8 cellular contexts compared by ENCODE assay signal in the genomic region with DNA sequence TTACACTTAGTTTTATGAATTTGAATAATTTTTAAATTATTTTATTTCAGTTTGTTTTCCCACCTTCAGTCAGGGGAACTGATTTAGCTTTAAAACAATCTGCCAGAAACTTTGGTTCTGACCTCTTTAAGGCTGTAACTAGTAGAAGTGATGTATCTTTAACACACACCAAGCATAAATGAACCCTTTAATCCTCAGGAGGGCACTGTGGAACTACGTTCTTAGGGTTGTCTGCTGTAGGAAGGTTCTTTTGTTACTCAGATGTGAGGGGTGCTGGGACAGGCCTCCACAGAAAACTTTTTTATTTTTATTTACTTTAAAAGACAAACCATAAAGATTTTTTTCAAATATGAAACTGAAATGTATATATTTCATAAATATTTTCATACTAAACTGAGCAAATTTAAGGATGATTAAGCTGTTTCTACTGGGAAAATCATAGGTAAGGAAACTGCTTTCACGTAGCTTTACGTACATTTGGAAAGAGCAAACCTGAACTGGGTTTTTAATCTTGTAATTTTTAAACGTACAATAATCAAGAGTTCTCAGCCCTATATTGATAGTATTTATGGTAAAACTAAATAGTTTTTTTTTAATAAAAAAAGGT. TPM values are rescaled to one million over a fixed set of nuclear protein-coding genes. Genes with fewer than 3 reads are reported as not detected.
DNase-seq lines count a peak whose midpoint lies in the region; ATAC-seq and TF ChIP-seq lines count a peak whose summit lies in the region.

No MANE protein-coding gene starts in this region.

- TF ChIP-seq RAD21 in Ishikawa (IDR thresholded peaks at IDR 0.05; ENCODE audit: low read depth) = peak; percentile 71

- CTCF ChIA-PET in activated naive CD4-positive, alpha-beta T cell treated with anti-CD3 and anti-CD28 coated beads for 36 hours (lab: Charles Lee) = interaction anchor here (0.6 kb wide), 1 partner anchor 493 kb away, joined by 3 read pairs; no protein-coding TSS in a partner anchor

- H3K27ac Mint-ChIP-seq in activated naive CD4-positive, alpha-beta T cell treated with anti-CD3 and anti-CD28 coated beads for 36 hours = no peak overlapping the region
- H3K27ac Mint-ChIP-seq in naive B cell = no peak overlapping the region

- intact Hi-C loops in activated naive CD4-positive, alpha-beta T cell treated with anti-CD3 and anti-CD28 coated beads for 36 hours (cut with micrococcal nuclease) = loop anchor here (2.0 to 10.0 kb wide), 5 partner anchors 951 to 1921 kb away; no protein-coding TSS in a partner anchor

- no peaks in the 10 kb centered on the region for H3K9me3 Mint-ChIP-seq in activated naive CD4-positive, alpha-beta T cell treated with anti-CD3 and anti-CD28 coated beads for 36 hours
- peaks cover 0 to 1% (median 0%) of the 10 kb centered on the region in 7 donors for H3K9me3 Mint-ChIP-seq in naive B cell

- ATAC-seq in naive B cell (ENCODE audit: low read depth in 2 of 2) = peak; percentile 33 to 52

- H3K4me3 Mint-ChIP-seq in activated naive CD4-positive, alpha-beta T cell treated with anti-CD3 and anti-CD28 coated beads for 36 hours = no peak overlapping the region
- no peak overlapping the region for H3K4me3 Mint-ChIP-seq in naive B cell

- TF ChIP-seq EP300 in Ishikawa (IDR thresholded peaks at IDR 0.05; ENCODE audit: borderline replicate concordance) = no peak

- peak; percentile 23 for DNase-seq in activated naive CD4-positive, alpha-beta T cell treated with anti-CD3 and anti-CD28 coated beads for 36 hours
- no peak for DNase-seq in activated naive CD4-positive, alpha-beta T cell treated with Interleukin-2 at 50 U/mL for 16 hours
- DNase-seq in OCI-M1 (lab: John Stamatoyannopoulos, UW) = peak; percentile 81
- DNase-seq in epidermal melanocyte (ENCODE audit: insufficient read length, low spot score) = peak; percentile 74
- peak; percentile 51 for DNase-seq in naive B cell
- no peak for DNase-seq in NCI-H187 (lab: John Stamatoyannopoulos, UW)
- no peak for DNase-seq in cerebellar nuclear complex (lab: John Stamatoyannopoulos, UW)

- no peaks in the 10 kb centered on the region for H3K4me1 Mint-ChIP-seq in activated naive CD4-positive, alpha-beta T cell treated with anti-CD3 and anti-CD28 coated beads for 36 hours (ENCODE audit: low read depth)
- peaks cover 6 to 19% (median 10%) of the 10 kb centered on the region in 3 donors for H3K4me1 Mint-ChIP-seq in naive B cell

- peaks cover 33% of the 10 kb centered on the region for H3K27me3 Mint-ChIP-seq in activated naive CD4-positive, alpha-beta T cell treated with anti-CD3 and anti-CD28 coated beads for 36 hours (ENCODE audit: low read depth)
- peaks cover 13 to 21% (median 17%) of the 10 kb centered on the region in 3 donors for H3K27me3 Mint-ChIP-seq in naive B cell

- H3K36me3 Mint-ChIP-seq in activated naive CD4-positive, alpha-beta T cell treated with anti-CD3 and anti-CD28 coated beads for 36 hours (ENCODE audit: low read depth) = no peaks in the 10 kb centered on the region
- no peaks in the 10 kb centered on the region for H3K36me3 Mint-ChIP-seq in naive B cell

TF ChIP-seq in Ishikawa, 13 proteins besides CTCF, POLR2A, EP300 and RAD21:
- TF ChIP-seq CREB1 (IDR thresholded peaks at IDR 0.05; ENCODE audit: low read depth) (no peak), TEAD4 (IDR thresholded peaks at IDR 0.05) (no peak)
- TF ChIP-seq, protein P1, sequence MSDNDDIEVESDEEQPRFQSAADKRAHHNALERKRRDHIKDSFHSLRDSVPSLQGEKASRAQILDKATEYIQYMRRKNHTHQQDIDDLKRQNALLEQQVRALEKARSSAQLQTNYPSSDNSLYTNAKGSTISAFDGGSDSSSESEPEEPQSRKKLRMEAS (IDR thresholded peaks at IDR 0.05) = no peak
- TF ChIP-seq, protein P2, sequence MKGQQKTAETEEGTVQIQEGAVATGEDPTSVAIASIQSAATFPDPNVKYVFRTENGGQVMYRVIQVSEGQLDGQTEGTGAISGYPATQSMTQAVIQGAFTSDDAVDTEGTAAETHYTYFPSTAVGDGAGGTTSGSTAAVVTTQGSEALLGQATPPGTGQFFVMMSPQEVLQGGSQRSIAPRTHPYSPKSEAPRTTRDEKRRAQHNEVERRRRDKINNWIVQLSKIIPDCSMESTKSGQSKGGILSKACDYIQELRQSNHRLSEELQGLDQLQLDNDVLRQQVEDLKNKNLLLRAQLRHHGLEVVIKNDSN (IDR thresholded peaks at IDR 0.05) = no peak

RNA-seq across cellular contexts. Expression of a gene that starts 5.3 kb away (rescaled TPM):
- total RNA-seq in activated naive CD4-positive, alpha-beta T cell treated with anti-CD3 and anti-CD28 coated beads for 36 hours = 1 to 10 TPM; 3.4 TPM
- 1 to 10 TPM; 1.4 to 8.0 (median 2.2) TPM for polyA plus RNA-seq in naive B cell (ENCODE audit: low read depth in 6 of 6)

Comparison
In these comparisons a context has a peak if more than half of its experiments do, and no peak if none do; other contexts are left out.
1. DNase-seq: peak in activated naive CD4-positive, alpha-beta T cell treated with anti-CD3 and anti-CD28 coated beads for 36 hours (single experiment), OCI-M1 (single experiment), epidermal melanocyte (single experiment) and naive B cell (single experiment); none in activated naive CD4-positive, alpha-beta T cell treated with Interleukin-2 at 50 U/mL for 16 hours (single experiment), NCI-H187 (0 of 2) and cerebellar nuclear complex (0 of 2).